In genomic region chr11:1869427-1870325, GRCh38 we compare ENCODE assay signal across 12 cellular contexts. TPM values are rescaled to one million over a fixed set of nuclear protein-coding genes. Genes with fewer than 3 reads are reported as not detected.
DNase-seq lines count a peak whose midpoint lies in the region; TF ChIP-seq lines count a peak whose summit lies in the region.
"Had no signal": no experiment of that assay in that cellular context is flagged by ENCODE, and none has a peak within 500 bp of the region (broad histone marks: within the 10 kb centered on the region; RNA-seq: fewer than 3 reads in every experiment).

No MANE protein-coding gene starts in this region.

- H3K4me2 ChIP-seq in osteoblast (ENCODE audit: insufficient read depth, low read length), result peak overlapping the region; percentile 67

- H3K36me3 Mint-ChIP-seq in IgD-negative memory B cell, result no peaks in the 10 kb centered on the region

- no peaks in the 10 kb centered on the region for H3K27me3 Mint-ChIP-seq in IgD-negative memory B cell
- H3K27me3 Mint-ChIP-seq: activated naive CD8-positive, alpha-beta T cell treated with anti-CD3 and anti-CD28 coated beads, Interleukin-2, amount 10 ng/mL, durations not matched to agents 7 days and 5 days had no signal

- H3K27me3 ChIP-seq in effector memory CD4-positive, alpha-beta T cell (replicated peaks; ENCODE audit: control insufficient read depth, insufficient read depth, low read length, poor library complexity, severe bottlenecking), result no peaks in the 10 kb centered on the region
- H3K27me3 ChIP-seq in osteoblast (ENCODE audit: insufficient read depth, low read length), result peaks cover 36% of the 10 kb centered on the region
- H3K27me3 ChIP-seq: upper lobe of left lung had no signal

- TF ChIP-seq CTCF in C4-2B (conservative IDR thresholded peaks at IDR 0.05) (peak; percentile 59), osteoblast (IDR thresholded peaks at IDR 0.05; ENCODE audit: extremely low read depth, low read depth, low read length) (peak; percentile 54)

- H3K4me3 ChIP-seq in effector memory CD4-positive, alpha-beta T cell (ENCODE audit: insufficient read depth, low read depth, low read length, poor library complexity, severe bottlenecking), result peak overlapping the region; percentile 35
- peak overlapping the region; percentile 63 for H3K4me3 ChIP-seq in osteoblast (ENCODE audit: insufficient read depth, low read length)
- H3K4me3 ChIP-seq: upper lobe of left lung had no signal

- H3K9me3 Mint-ChIP-seq in IgD-negative memory B cell, result no peaks in the 10 kb centered on the region
- H3K9me3 Mint-ChIP-seq: activated naive CD8-positive, alpha-beta T cell treated with anti-CD3 and anti-CD28 coated beads, Interleukin-2, amount 10 ng/mL, durations not matched to agents 7 days and 5 days had no signal

- peaks cover 17% of the 10 kb centered on the region for H3K36me3 ChIP-seq in effector memory CD4-positive, alpha-beta T cell (ENCODE audit: control insufficient read depth, insufficient read depth, low read length)
- no peaks in the 10 kb centered on the region for H3K36me3 ChIP-seq in osteoblast (ENCODE audit: insufficient read depth, low read length)
- H3K36me3 ChIP-seq: upper lobe of left lung had no signal

- no peak overlapping the region for H2AFZ ChIP-seq in osteoblast (ENCODE audit: low read length)

- H3K27ac Mint-ChIP-seq in IgD-negative memory B cell, result peak overlapping the region in 2 of 3 donors; percentile 70 to 71
- H3K27ac Mint-ChIP-seq: activated naive CD8-positive, alpha-beta T cell treated with anti-CD3 and anti-CD28 coated beads, Interleukin-2, amount 10 ng/mL, durations not matched to agents 7 days and 5 days had no signal

- H3K79me2 ChIP-seq in osteoblast (ENCODE audit: insufficient read depth, low read length), result no peaks in the 10 kb centered on the region

- H3K4me1 ChIP-seq in effector memory CD4-positive, alpha-beta T cell (ENCODE audit: control insufficient read depth, insufficient read depth, low read length, poor library complexity, severe bottlenecking), result peaks cover 61% of the 10 kb centered on the region
- peaks cover 34% of the 10 kb centered on the region for H3K4me1 ChIP-seq in osteoblast (ENCODE audit: insufficient read depth, low read length)

- peak overlapping the region in 2 of 4 donors; percentile 70 to 74 for H3K4me3 Mint-ChIP-seq in IgD-negative memory B cell

- no peak for DNase-seq in effector memory CD4-positive, alpha-beta T cell
- DNase-seq in osteoblast (ENCODE audit: insufficient read length, low spot score, missing footprints) (peak; percentile 93), COLO829 (ENCODE audit: low spot score) (no peak), OCI-M1 (lab: John Stamatoyannopoulos, UW) (no peak), NCI-H2081 (lab: John Stamatoyannopoulos, UW) (no peak), NCI-H446 (lab: John Stamatoyannopoulos, UW) (no peak)
- DNase-seq: activated naive CD8-positive, alpha-beta T cell treated with anti-CD3 and anti-CD28 coated beads, Interleukin-2, amount 10 ng/mL, durations not matched to agents 7 days and 5 days; Karpas-422 had no signal

- H4K20me1 ChIP-seq in osteoblast (ENCODE audit: insufficient read depth, low read length), result no peaks in the 10 kb centered on the region

- H3K27ac ChIP-seq in C4-2B (no peak overlapping the region), osteoblast (ENCODE audit: low read depth, low read length) (no peak overlapping the region)
- H3K27ac ChIP-seq in effector memory CD4-positive, alpha-beta T cell (ENCODE audit: insufficient read depth, low read length, poor library complexity, severe bottlenecking), result peak overlapping the region; percentile 63
- H3K27ac ChIP-seq: upper lobe of left lung had no signal

- H3K9me3 ChIP-seq in effector memory CD4-positive, alpha-beta T cell (ENCODE audit: control insufficient read depth, low read length), result no peaks in the 10 kb centered on the region
- no peaks in the 10 kb centered on the region for H3K9me3 ChIP-seq in osteoblast (ENCODE audit: low read depth, low read length)
- H3K9me3 ChIP-seq: upper lobe of left lung had no signal

- H3K4me1 Mint-ChIP-seq in IgD-negative memory B cell, result peaks cover 0 to 37% (median 23%) of the 10 kb centered on the region in 3 donors

RNA-seq across cellular contexts. Expression of gene LSP1, which starts 16.8 kb away (rescaled TPM):
- polyA plus RNA-seq in IgD-negative memory B cell, result 841 TPM
- total RNA-seq in osteoblast, result 41.0 and 54.6 TPM in 2 replicates
- total RNA-seq: pulmonary artery endothelial cell had no signal

RNA-seq across cellular contexts. Expression of gene PRR33, which starts 22.0 kb away (rescaled TPM):
- 0.60 TPM for polyA plus RNA-seq in IgD-negative memory B cell
- total RNA-seq in osteoblast, result not detected in 2 replicates
- total RNA-seq: activated naive CD8-positive, alpha-beta T cell treated with anti-CD3 and anti-CD28 coated beads, Interleukin-2, amount 10 ng/mL, durations not matched to agents 7 days and 5 days; pulmonary artery endothelial cell; upper lobe of left lung had no signal

RNA-seq across cellular contexts. Expression of gene TNNI2, which starts 30.9 kb away (rescaled TPM):
- 8.0 TPM for polyA plus RNA-seq in IgD-negative memory B cell
- total RNA-seq in osteoblast, result not detected in 2 replicates
- total RNA-seq: pulmonary artery endothelial cell had no signal

RNA-seq across cellular contexts. Expression of gene SYT8, which starts 34.9 kb away (rescaled TPM):
- polyA plus RNA-seq in IgD-negative memory B cell, result not detected
- total RNA-seq in osteoblast, result 0.36 and 0.59 TPM in 2 replicates
- total RNA-seq: activated naive CD8-positive, alpha-beta T cell treated with anti-CD3 and anti-CD28 coated beads, Interleukin-2, amount 10 ng/mL, durations not matched to agents 7 days and 5 days; pulmonary artery endothelial cell had no signal

RNA-seq across cellular contexts. Expression of gene TNNT3, which starts 49.8 kb away (rescaled TPM):
- 0.23 TPM for polyA plus RNA-seq in IgD-negative memory B cell
- total RNA-seq in osteoblast, result not detected in 2 replicates
- total RNA-seq: pulmonary artery endothelial cell had no signal
